18 cellular contexts compared by ENCODE assay signal in genomic region chr11:77959434-77959833, GRCh38. TPM values are rescaled to one million over a fixed set of nuclear protein-coding genes. Genes with fewer than 3 reads are reported as not detected.
DNase-seq lines count a peak whose midpoint lies in the region; ATAC-seq and TF ChIP-seq lines count a peak whose summit lies in the region.
"Had no signal": no experiment of that assay in that cellular context is flagged by ENCODE, and none has a peak within 500 bp of the region (broad histone marks: within the 10 kb centered on the region; RNA-seq: fewer than 3 reads in every experiment).

No MANE protein-coding gene starts in this region.

- no peak for TF ChIP-seq CTCF in CD8-positive, alpha-beta T cell (IDR thresholded peaks at IDR 0.05)
- no peak for TF ChIP-seq CTCF in epithelial cell of esophagus (IDR thresholded peaks at IDR 0.05; ENCODE audit: insufficient read depth, low read depth, low read length, missing control alignments)

- no peaks in the 10 kb centered on the region for H3K9me3 ChIP-seq in CD8-positive, alpha-beta T cell (ENCODE audit: low read length)
- H3K9me3 ChIP-seq: MG63, SK-N-SH had no signal

- intact Hi-C loops in CD8-positive, alpha-beta T cell (cut with DNase I, micrococcal nuclease): no loop called here

- no peak overlapping the region for H3K27ac ChIP-seq in CD8-positive, alpha-beta T cell (ENCODE audit: low read depth, low read length)

- CTCF ChIA-PET in CD8-positive, alpha-beta T cell (lab: Charles Lee): no interaction called here
- CTCF ChIA-PET in activated CD4-positive, alpha-beta T cell treated with anti-CD3 and anti-CD28 coated beads, Interleukin-2, amount 10 ng/mL, durations not matched to agents 7 days and 5 days (lab: Charles Lee): no interaction called here

- no peaks in the 10 kb centered on the region for H3K9me3 Mint-ChIP-seq in CD8-positive, alpha-beta T cell
- H3K9me3 Mint-ChIP-seq in activated CD4-positive, alpha-beta T cell treated with anti-CD3 and anti-CD28 coated beads, Interleukin-2, amount 10 ng/mL, durations not matched to agents 7 days and 5 days: no peaks in the 10 kb centered on the region
- H3K9me3 Mint-ChIP-seq: activated CD8-positive, alpha-beta T cell treated with anti-CD3 and anti-CD28 coated beads for 36 hours; CD14-positive monocyte had no signal

- peaks cover 18% of the 10 kb centered on the region for H3K36me3 ChIP-seq in CD8-positive, alpha-beta T cell (ENCODE audit: insufficient read depth, low read length)

- H3K4me3 Mint-ChIP-seq in CD8-positive, alpha-beta T cell: no peak overlapping the region
- no peak overlapping the region for H3K4me3 Mint-ChIP-seq in activated CD4-positive, alpha-beta T cell treated with anti-CD3 and anti-CD28 coated beads, Interleukin-2, amount 10 ng/mL, durations not matched to agents 7 days and 5 days
- H3K4me3 Mint-ChIP-seq: activated CD8-positive, alpha-beta T cell treated with anti-CD3 and anti-CD28 coated beads for 36 hours; CD14-positive monocyte; nephron had no signal

- H3K27me3 Mint-ChIP-seq in CD8-positive, alpha-beta T cell (ENCODE audit: low read depth): no peaks in the 10 kb centered on the region
- no peaks in the 10 kb centered on the region for H3K27me3 Mint-ChIP-seq in activated CD4-positive, alpha-beta T cell treated with anti-CD3 and anti-CD28 coated beads, Interleukin-2, amount 10 ng/mL, durations not matched to agents 7 days and 5 days
- H3K27me3 Mint-ChIP-seq: activated CD8-positive, alpha-beta T cell treated with anti-CD3 and anti-CD28 coated beads for 36 hours had no signal

- no peaks in the 10 kb centered on the region for H3K27me3 ChIP-seq in CD8-positive, alpha-beta T cell (ENCODE audit: insufficient read depth, low read length)
- H3K27me3 ChIP-seq: MG63 had no signal

- no peak for ATAC-seq in CD8-positive, alpha-beta T cell
- ATAC-seq in GM21723 (IDR thresholded peaks at IDR 0.05; ENCODE audit: unreplicated experiment) (no peak), HG03139 (IDR thresholded peaks at IDR 0.05; ENCODE audit: unreplicated experiment) (no peak), GM18858 (IDR thresholded peaks at IDR 0.05; ENCODE audit: unreplicated experiment) (no peak)
- ATAC-seq: activated CD8-positive, alpha-beta T cell treated with anti-CD3 and anti-CD28 coated beads for 36 hours had no signal

- no peak for DNase-seq in CD8-positive, alpha-beta T cell
- peak; percentile 39 for DNase-seq in NCI-H82 (lab: John Stamatoyannopoulos, UW)
- peak; percentile 20 for DNase-seq in epithelial cell of esophagus (ENCODE audit: low read depth)
- DNase-seq in myocyte (ENCODE audit: low read depth): peak; percentile 3
- DNase-seq in activated CD4-positive, alpha-beta T cell treated with anti-CD3 and anti-CD28 coated beads, Interleukin-2, amount 10 ng/mL, durations not matched to agents 7 days and 5 days: no peak
- DNase-seq: activated CD8-positive, alpha-beta T cell treated with anti-CD3 and anti-CD28 coated beads for 36 hours; amniotic stem cell; central memory CD4-positive, alpha-beta T cell; MG63; NCI-H1417 treated with DMSO at 0.1 percent for 48 hours; NCI-H524 treated with DMSO at 0.1 percent for 48 hours; SK-N-SH; substantia nigra had no signal

- peak overlapping the region; percentile 46 for H3K27ac Mint-ChIP-seq in CD8-positive, alpha-beta T cell
- H3K27ac Mint-ChIP-seq in activated CD4-positive, alpha-beta T cell treated with anti-CD3 and anti-CD28 coated beads, Interleukin-2, amount 10 ng/mL, durations not matched to agents 7 days and 5 days: no peak overlapping the region
- H3K27ac Mint-ChIP-seq: activated CD8-positive, alpha-beta T cell treated with anti-CD3 and anti-CD28 coated beads for 36 hours; nephron had no signal

- H3K4me1 ChIP-seq in CD8-positive, alpha-beta T cell (ENCODE audit: insufficient read depth, low read length): no peaks in the 10 kb centered on the region

- peaks cover 65% of the 10 kb centered on the region for H3K36me3 Mint-ChIP-seq in CD8-positive, alpha-beta T cell
- H3K36me3 Mint-ChIP-seq in activated CD4-positive, alpha-beta T cell treated with anti-CD3 and anti-CD28 coated beads, Interleukin-2, amount 10 ng/mL, durations not matched to agents 7 days and 5 days (ENCODE audit: low read depth): peaks cover 15% of the 10 kb centered on the region

- POLR2A ChIA-PET in CD8-positive, alpha-beta T cell (lab: Charles Lee): no interaction called here
- POLR2A ChIA-PET in activated CD4-positive, alpha-beta T cell treated with anti-CD3 and anti-CD28 coated beads, Interleukin-2, amount 10 ng/mL, durations not matched to agents 7 days and 5 days (lab: Charles Lee): no interaction called here

- H3K4me3 ChIP-seq in CD8-positive, alpha-beta T cell (ENCODE audit: low read depth, low read length): no peak overlapping the region
- no peak overlapping the region for H3K4me3 ChIP-seq in epithelial cell of esophagus (ENCODE audit: low read length)
- H3K4me3 ChIP-seq: MG63 had no signal

- no peaks in the 10 kb centered on the region for H3K4me1 Mint-ChIP-seq in CD8-positive, alpha-beta T cell (ENCODE audit: low read depth)
- H3K4me1 Mint-ChIP-seq in activated CD4-positive, alpha-beta T cell treated with anti-CD3 and anti-CD28 coated beads, Interleukin-2, amount 10 ng/mL, durations not matched to agents 7 days and 5 days: no peaks in the 10 kb centered on the region
- H3K4me1 Mint-ChIP-seq: CD14-positive monocyte, nephron had no signal

RNA-seq across cellular contexts. Expression of gene INTS4, which starts 35.0 kb away (rescaled TPM):
- 10 to 100 TPM; 39.4 to 49.0 TPM for total RNA-seq in CD8-positive, alpha-beta T cell
- 22.1 and 24.7 TPM in 2 replicates for total RNA-seq in myocyte
- 18.4 TPM for polyA plus RNA-seq in myocyte (2012)
- total RNA-seq in activated CD4-positive, alpha-beta T cell treated with anti-CD3 and anti-CD28 coated beads, Interleukin-2, amount 10 ng/mL, durations not matched to agents 7 days and 5 days: 10 to 100 TPM; 49.1 to 50.3 TPM

Comparison
In these comparisons a context has a peak if more than half of its experiments do, and no peak if none do; other contexts are left out.
1. DNase-seq: peak in NCI-H82 (single experiment), epithelial cell of esophagus (single experiment) and myocyte (single experiment); none in CD8-positive, alpha-beta T cell (0 of 7) and activated CD4-positive, alpha-beta T cell treated with anti-CD3 and anti-CD28 coated beads, Interleukin-2, amount 10 ng/mL, durations not matched to agents 7 days and 5 days (single experiment).